ENCODE assay signal across 7 cellular contexts in genomic region chr1:86914998-86915736, GRCh38. TPM values are rescaled to one million over a fixed set of nuclear protein-coding genes. Genes with fewer than 3 reads are reported as not detected.
DNase-seq lines count a peak whose midpoint lies in the region; ATAC-seq, FAIRE-seq and TF ChIP-seq lines count a peak whose summit lies in the region.

No MANE protein-coding gene starts in this region.

- H3K27ac ChIP-seq in ectodermal cell (ENCODE audit: insufficient read depth, low read depth, low read length, poor library complexity, severe bottlenecking) (peak overlapping the region; percentile 86), lung (ENCODE audit: low read depth in 1 of 2, low read length in 1 of 2) (peak overlapping the region; percentile 84 to 91)

- peak; percentile 10 for ATAC-seq in HG03039 (IDR thresholded peaks at IDR 0.05; ENCODE audit: unreplicated experiment)
- ATAC-seq in lung (ENCODE audit: insufficient read depth, low FRiP score) = no peak

- no peak for TF ChIP-seq CTCF in lung (IDR thresholded peaks at IDR 0.05; ENCODE audit: control extremely low read depth, extremely low read depth)

- peak; percentile 82 for FAIRE-seq in GM12892 (lab: Jason Lieb, UNC)

- H3K27ac Mint-ChIP-seq in activated CD4-positive, alpha-beta T cell treated with anti-CD3 and anti-CD28 coated beads, Interleukin-2, amount 10 ng/mL, durations not matched to agents 7 days and 5 days = no peak overlapping the region

- H3K4me3 ChIP-seq in ectodermal cell (ENCODE audit: insufficient read depth, low read depth, low read length) (peak overlapping the region; percentile 96), lung (peak overlapping the region; percentile 63)

- CTCF ChIA-PET in activated CD4-positive, alpha-beta T cell treated with anti-CD3 and anti-CD28 coated beads, Interleukin-2, amount 10 ng/mL, durations not matched to agents 7 days and 5 days (lab: Charles Lee) = interaction anchor here (0.8 to 2.6 kb wide), 3 partner anchors 42 to 211 kb away, joined by 3 to 14 read pairs (median 4); partner anchors contain the start of gene SH3GLB1

- DNase-seq in GM12892 (ENCODE audit: insufficient read length) = peak; percentile 12
- peak; percentile 36 for DNase-seq in NCI-H226
- DNase-seq in activated CD4-positive, alpha-beta T cell treated with anti-CD3 and anti-CD28 coated beads, Interleukin-2, amount 10 ng/mL, durations not matched to agents 7 days and 5 days = peak; percentile 58
- DNase-seq in lung (ENCODE audit: low spot score) = peak; percentile 46
- peak; percentile 10 to 26 (median 23) for DNase-seq in stimulated activated CD4-positive, alpha-beta T cell treated with anti-CD3 and anti-CD28 coated beads, TNF-alpha, amount 100 ng/mL, for 48 hours (ENCODE audit: low read depth in 3 of 3)

- POLR2A ChIA-PET in activated CD4-positive, alpha-beta T cell treated with anti-CD3 and anti-CD28 coated beads, Interleukin-2, amount 10 ng/mL, durations not matched to agents 7 days and 5 days (lab: Charles Lee) = interaction anchor here (0.5 kb wide), 1 partner anchor 27 kb away, joined by 3 read pairs; no protein-coding TSS in a partner anchor

- H3K36me3 ChIP-seq in ectodermal cell (ENCODE audit: control insufficient read depth, insufficient read depth, low read length) (no peaks in the 10 kb centered on the region), lung (ENCODE audit: control insufficient read depth in 2 of 2, insufficient read depth in 2 of 2, low read length in 2 of 2) (peaks cover 0 to under 1% of the 10 kb centered on the region in 2 donors)

- no peaks in the 10 kb centered on the region for H3K4me1 ChIP-seq in ectodermal cell (ENCODE audit: control insufficient read depth, insufficient read depth, low read length)
- H3K4me1 ChIP-seq in lung (ENCODE audit: control insufficient read depth in 2 of 2, insufficient read depth in 2 of 2, low read length in 2 of 2) = peaks cover 5 to 15% of the 10 kb centered on the region in 2 donors

- peaks cover 18% of the 10 kb centered on the region for H3K36me3 Mint-ChIP-seq in activated CD4-positive, alpha-beta T cell treated with anti-CD3 and anti-CD28 coated beads, Interleukin-2, amount 10 ng/mL, durations not matched to agents 7 days and 5 days (ENCODE audit: low read depth)

- H3K9me3 Mint-ChIP-seq in activated CD4-positive, alpha-beta T cell treated with anti-CD3 and anti-CD28 coated beads, Interleukin-2, amount 10 ng/mL, durations not matched to agents 7 days and 5 days = no peaks in the 10 kb centered on the region

- H3K4me1 Mint-ChIP-seq in activated CD4-positive, alpha-beta T cell treated with anti-CD3 and anti-CD28 coated beads, Interleukin-2, amount 10 ng/mL, durations not matched to agents 7 days and 5 days = peaks cover 32% of the 10 kb centered on the region

- no peaks in the 10 kb centered on the region for H3K9me3 ChIP-seq in ectodermal cell (ENCODE audit: control insufficient read depth, low read length)
- H3K9me3 ChIP-seq in lung (ENCODE audit: control insufficient read depth in 2 of 2, insufficient read depth in 1 of 2, low read length in 1 of 2) = no peaks in the 10 kb centered on the region

- TF ChIP-seq POLR2A in GM12892 (IDR thresholded peaks at IDR 0.05; ENCODE audit: low read depth, low read length) = no peak

- H3K4me3 Mint-ChIP-seq in activated CD4-positive, alpha-beta T cell treated with anti-CD3 and anti-CD28 coated beads, Interleukin-2, amount 10 ng/mL, durations not matched to agents 7 days and 5 days = no peak overlapping the region

- 0% methylated on average over 43 of the region's 43 CpGs for WGBS in ectodermal cell, 2 experiments
- 0 to 1% methylated on average over 42 to 43 of the region's 43 CpGs for WGBS in lung, 2 donors

- no peaks in the 10 kb centered on the region for H3K27me3 ChIP-seq in ectodermal cell (ENCODE audit: control insufficient read depth, insufficient read depth, low read length, poor library complexity, severe bottlenecking)
- no peaks in the 10 kb centered on the region for H3K27me3 ChIP-seq in lung (ENCODE audit: control insufficient read depth, insufficient read depth)

- H3K27me3 Mint-ChIP-seq in activated CD4-positive, alpha-beta T cell treated with anti-CD3 and anti-CD28 coated beads, Interleukin-2, amount 10 ng/mL, durations not matched to agents 7 days and 5 days = no peaks in the 10 kb centered on the region

RNA-seq across cellular contexts. Expression of gene HS2ST1, which starts 0.7 kb away (rescaled TPM):
- 16.0 TPM for polyA plus RNA-seq in GM12892 (2012; ENCODE audit: missing spikeins)
- 10 to 100 TPM; 20.6 to 23.0 TPM for total RNA-seq in activated CD4-positive, alpha-beta T cell treated with anti-CD3 and anti-CD28 coated beads, Interleukin-2, amount 10 ng/mL, durations not matched to agents 7 days and 5 days
- 35.5 TPM for polyA plus RNA-seq in ectodermal cell (2013, experiment 1 of 4)
- polyA plus RNA-seq in ectodermal cell (2013, experiment 2 of 4) = 33.8 TPM
- 23.6 TPM for polyA plus RNA-seq in ectodermal cell (2013, experiment 3 of 4)
- 34.6 TPM for polyA plus RNA-seq in ectodermal cell (2013, experiment 4 of 4)
- total RNA-seq in lung = 10 to 100 TPM; 21.3 to 45.3 TPM
- 10 to 100 TPM in 1 of 2 donors, 1 to 10 TPM in 1; 4.1 to 11.4 TPM for polyA plus RNA-seq in lung

RNA-seq across cellular contexts. Expression of gene SELENOF, which starts 1.2 kb away (rescaled TPM):
- 122 TPM for polyA plus RNA-seq in GM12892 (2012; ENCODE audit: missing spikeins)
- total RNA-seq in activated CD4-positive, alpha-beta T cell treated with anti-CD3 and anti-CD28 coated beads, Interleukin-2, amount 10 ng/mL, durations not matched to agents 7 days and 5 days = 100 to 1,000 TPM; 175 to 200 TPM
- 111 TPM for polyA plus RNA-seq in ectodermal cell (2013, experiment 1 of 4)
- 124 TPM for polyA plus RNA-seq in ectodermal cell (2013, experiment 2 of 4)
- 104 TPM for polyA plus RNA-seq in ectodermal cell (2013, experiment 3 of 4)
- 113 TPM for polyA plus RNA-seq in ectodermal cell (2013, experiment 4 of 4)
- 100 to 1,000 TPM; 227 to 240 TPM for total RNA-seq in lung
- 100 to 1,000 TPM; 132 to 188 TPM for polyA plus RNA-seq in lung
